In genomic region chr21:35981514-35982070, GRCh38 we compare ENCODE assay signal across 1 cellular context.
TF ChIP-seq lines count a peak whose summit lies in the region.

No MANE protein-coding gene starts in this region.

TF ChIP-seq in GM23338, 12 proteins besides CTCF, POLR2A, EP300 and RAD21 (continued from another document):
- TF ChIP-seq JUNB (IDR thresholded peaks at IDR 0.05; ENCODE audit: unreplicated experiment) (no peak), ZNF462 (CRISPR knock-in tag; IDR thresholded peaks at IDR 0.05) (no peak), ETS1 (IDR thresholded peaks at IDR 0.05) (no peak), POLR2AphosphoS5 (IDR thresholded peaks at IDR 0.05; ENCODE audit: low read depth) (no peak), ZNF114 (CRISPR knock-in tag; IDR thresholded peaks at IDR 0.05) (no peak), ZNF331 (CRISPR knock-in tag; IDR thresholded peaks at IDR 0.05; ENCODE audit: low read depth) (no peak), STAT1 (IDR thresholded peaks at IDR 0.05; ENCODE audit: unreplicated experiment) (no peak), EZH2 (IDR thresholded peaks at IDR 0.05; ENCODE audit: low read depth, unreplicated experiment) (no peak), NANOG (IDR thresholded peaks at IDR 0.05; ENCODE audit: borderline replicate concordance) (no peak)
